8 cellular contexts compared by ENCODE assay signal in the genomic region with DNA sequence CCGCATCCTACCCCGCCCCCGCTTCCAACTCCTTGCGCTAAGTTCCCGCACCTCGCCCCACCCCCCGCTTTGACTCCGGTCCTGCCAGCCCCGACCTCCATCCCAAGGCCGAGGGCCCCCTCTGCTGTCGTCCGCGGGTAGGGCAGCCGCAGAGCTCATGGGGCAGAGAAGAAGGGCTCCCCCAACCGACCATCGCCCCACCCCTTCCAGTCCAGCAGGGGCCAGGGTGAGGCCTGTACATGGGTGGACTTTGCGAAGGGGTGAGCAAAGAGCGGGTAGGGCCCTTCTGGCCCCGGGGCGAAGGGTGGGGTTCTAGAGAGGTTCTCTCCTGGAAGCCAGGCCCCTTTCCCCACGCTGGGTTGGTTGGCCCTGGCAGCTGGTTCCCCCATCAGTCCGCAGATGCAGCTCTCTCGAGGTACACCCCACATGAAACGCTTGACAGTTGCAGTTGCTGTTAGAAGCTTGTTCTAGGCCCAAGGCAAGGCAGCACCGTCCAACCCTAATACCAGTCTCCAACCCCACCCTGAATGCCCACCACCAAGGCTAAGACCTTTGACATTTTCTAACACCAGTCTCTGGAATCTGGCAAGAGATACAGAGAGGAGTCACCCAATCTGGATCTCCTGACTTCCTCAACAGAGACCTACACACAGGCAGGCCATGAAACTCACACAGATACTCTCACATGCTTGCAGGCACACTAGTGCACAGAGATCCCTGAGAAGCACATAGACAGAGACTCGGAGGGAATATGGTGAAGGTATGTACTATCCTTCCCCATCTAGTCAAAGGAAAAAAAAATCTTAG. TPM values are rescaled to one million over a fixed set of nuclear protein-coding genes. Genes with fewer than 3 reads are reported as not detected.
DNase-seq lines count a peak whose midpoint lies in the region; ATAC-seq, FAIRE-seq and TF ChIP-seq lines count a peak whose summit lies in the region.

No MANE protein-coding gene starts in this region.

- peak overlapping the region; percentile 84 for H2BK120ac ChIP-seq in H1 (replicated peaks; ENCODE audit: low read depth, low read length)

- H3K4ac ChIP-seq in H1 (replicated peaks; ENCODE audit: insufficient read length, low read depth, low read length): peak overlapping the region; percentile 39

- no peak for TF ChIP-seq POLR2A in H1 (IDR thresholded peaks at IDR 0.05; ENCODE audit: control extremely low read depth in 1 of 2, low read depth in 2 of 2, low read length in 2 of 2)

- peak; percentile 97 to 100 for TF ChIP-seq RAD21 in H1 (IDR thresholded peaks at IDR 0.05 in 1 of 2, conservative IDR thresholded peaks at IDR 0.05 in 1 of 2; ENCODE audit: low read depth in 2 of 2, low read length in 2 of 2)

- H3K18ac ChIP-seq in H1 (ENCODE audit: extremely low read depth, low read length): peak overlapping the region; percentile 60

- H3K4me3 ChIP-seq in AG04449 (ENCODE audit: low read depth, low read length): peak overlapping the region; percentile 76
- H3K4me3 ChIP-seq in H1 (ENCODE audit: extremely low read depth in 1 of 4, insufficient read depth in 2 of 4, low read depth in 3 of 4, low read length in 4 of 4): peak overlapping the region; percentile 79 to 89 (median 88); a peak in 6 of 8 replicates

- peaks cover 10% of the 10 kb centered on the region for H3K23me2 ChIP-seq in H1 (ENCODE audit: low read depth, low read length)

- H4K5ac ChIP-seq in H1 (ENCODE audit: insufficient read length, low read depth, low read length): no peak overlapping the region

- no peak overlapping the region for H2BK20ac ChIP-seq in H1 (ENCODE audit: low read length)

- H2BK15ac ChIP-seq in H1 (ENCODE audit: low read length): peak overlapping the region; percentile 81

- peak; percentile 63 for ATAC-seq in GM19035 (IDR thresholded peaks at IDR 0.05; ENCODE audit: unreplicated experiment)
- peak; percentile 82 for ATAC-seq in activated CD8-positive, alpha-beta memory T cell treated with anti-CD3 and anti-CD28 coated beads, Interleukin-2, amount 10 ng/mL, durations not matched to agents 7 days and 5 days

- no peaks in the 10 kb centered on the region for H3K79me1 ChIP-seq in H1 (ENCODE audit: low read depth, low read length)

- peak in 1 of 2 experiments; percentile 42; a peak in 1 of 3 replicates for TF ChIP-seq EP300 in H1 (IDR thresholded peaks at IDR 0.05; ENCODE audit: borderline replicate concordance in 1 of 2, low read depth in 2 of 2, low read length in 2 of 2)

- H3K27me3 Mint-ChIP-seq in activated CD8-positive, alpha-beta memory T cell treated with anti-CD3 and anti-CD28 coated beads, Interleukin-2, amount 10 ng/mL, durations not matched to agents 7 days and 5 days: no peaks in the 10 kb centered on the region

- peak overlapping the region; percentile 76 for H3K4me3 Mint-ChIP-seq in activated CD8-positive, alpha-beta memory T cell treated with anti-CD3 and anti-CD28 coated beads, Interleukin-2, amount 10 ng/mL, durations not matched to agents 7 days and 5 days

- H3K4me1 ChIP-seq in H1 (replicated peaks in 1 of 4; ENCODE audit: control insufficient read depth in 3 of 4, insufficient read depth in 4 of 4, low read length in 3 of 4): peaks cover 3 to 8% (median 4%) of the 10 kb centered on the region in 4 experiments; a peak in 5 of 7 replicates

- no peaks in the 10 kb centered on the region for H3K27me3 ChIP-seq in H1 (replicated peaks in 1 of 4; ENCODE audit: control insufficient read depth in 3 of 4, extremely low read depth in 1 of 4, insufficient read depth in 3 of 4, low read length in 3 of 4)

- no peak for FAIRE-seq in H1 (lab: Jason Lieb, UNC)

- POLR2A ChIA-PET in AG04449 (lab: Yijun Ruan, JAX): interaction anchor here (0.7 to 2.8 kb wide), 12 partner anchors 9 to 241 kb away, joined by 3 to 15 read pairs (median 4); partner anchors contain the start of genes PEF1 and PTP4A2
- POLR2A ChIA-PET in H1 (lab: Charles Lee; ENCODE audit: partially characterized antibody): interaction anchor here (0.8 to 2.8 kb wide), 14 partner anchors 10 to 144 kb away, joined by 3 to 13 read pairs (median 6); partner anchors contain the start of genes ADGRB2, PEF1 and SPOCD1

- H4K20me1 ChIP-seq in H1 (replicated peaks in 1 of 2; ENCODE audit: control insufficient read depth in 1 of 2, insufficient read depth in 2 of 2, low read length in 2 of 2): no peaks in the 10 kb centered on the region

- no peak overlapping the region for H3K23ac ChIP-seq in H1 (ENCODE audit: insufficient read length)

- no peaks in the 10 kb centered on the region for H3K79me2 ChIP-seq in H1 (ENCODE audit: control insufficient read depth in 1 of 2, insufficient read depth in 2 of 2, low read length in 2 of 2)

- no peak overlapping the region for H4K91ac ChIP-seq in H1 (replicated peaks; ENCODE audit: insufficient read length, low read length)

- peak overlapping the region; percentile 35 for H3K27ac Mint-ChIP-seq in activated CD8-positive, alpha-beta memory T cell treated with anti-CD3 and anti-CD28 coated beads, Interleukin-2, amount 10 ng/mL, durations not matched to agents 7 days and 5 days

- peak; percentile 49 for DNase-seq in AG04449 (ENCODE audit: low read depth, low spot score)
- peak; percentile 93 for DNase-seq in HT-29 (ENCODE audit: low spot score)
- peak; percentile 61 for DNase-seq in NK-92 (lab: John Stamatoyannopoulos, UW; ENCODE audit: unreplicated experiment)
- peak; percentile 98 for DNase-seq in activated CD8-positive, alpha-beta memory T cell treated with anti-CD3 and anti-CD28 coated beads, Interleukin-2, amount 10 ng/mL, durations not matched to agents 7 days and 5 days
- peak; percentile 60 to 100 for DNase-seq in H1 (ENCODE audit: low read depth in 1 of 2, low spot score in 2 of 2)
- peak; percentile 97 for DNase-seq in mesenteric fat pad (ENCODE audit: low spot score)
- DNase-seq in stimulated activated CD8-positive, alpha-beta memory T cell treated with anti-CD3 and anti-CD28 coated beads, Interleukin-12 subunit alpha, Interleukin-12 subunit beta, amount 100 ng/mL, for 24 hours (ENCODE audit: extremely low read depth): peak; percentile 83

- no peaks in the 10 kb centered on the region for H3K9me3 ChIP-seq in H1 (ENCODE audit: insufficient read depth in 2 of 2, low read depth in 1 of 2, low read length in 1 of 2)

- no peak overlapping the region for H3K14ac ChIP-seq in H1 (ENCODE audit: insufficient read length)

- 40% methylated on average over 13 of the region's 26 CpGs; no CpG with 5 or more reads in 1 of the 2 experiments for WGBS in H1 (ENCODE audit: extremely low coverage in 1 of 2, insufficient coverage in 1 of 2, insufficient read length in 1 of 2, insufficient replicate concordance in 2 of 2, low coverage in 1 of 2, low lambda C conversion rate in 2 of 2, missing lambda C conversion rate in 1 of 2), 2 experiments

- H3K9ac ChIP-seq in H1 (replicated peaks in 1 of 4; ENCODE audit: extremely low read depth in 1 of 4, low read depth in 3 of 4, low read length in 3 of 4): no peak overlapping the region

- H3K4me1 Mint-ChIP-seq in activated CD8-positive, alpha-beta memory T cell treated with anti-CD3 and anti-CD28 coated beads, Interleukin-2, amount 10 ng/mL, durations not matched to agents 7 days and 5 days: peaks cover 11% of the 10 kb centered on the region

- H2AK5ac ChIP-seq in H1 (ENCODE audit: low read depth, low read length): no peak overlapping the region

- no peaks in the 10 kb centered on the region for H3K36me3 Mint-ChIP-seq in activated CD8-positive, alpha-beta memory T cell treated with anti-CD3 and anti-CD28 coated beads, Interleukin-2, amount 10 ng/mL, durations not matched to agents 7 days and 5 days

- no peak overlapping the region for H2BK5ac ChIP-seq in H1 (ENCODE audit: low read depth, low read length)

- peak overlapping the region in 1 of 2 experiments; percentile 90; a peak in 2 of 4 replicates for H3K4me2 ChIP-seq in H1 (ENCODE audit: insufficient read depth in 1 of 2, low read depth in 2 of 2, low read length in 2 of 2)

- no peak overlapping the region; the same call in none of the 2 replicates for H4K8ac ChIP-seq in H1 (ENCODE audit: extremely low read depth, insufficient read depth, low read length)

- H2AFZ ChIP-seq in H1 (ENCODE audit: low read length): 0 out of 2 replicates have a peak overlapping the region, but pooled peaks have one; percentile 20

- H3K36me3 ChIP-seq in H1 (ENCODE audit: control insufficient read depth in 2 of 4, insufficient read depth in 4 of 4, low read length in 3 of 4): no peaks in the 10 kb centered on the region

- no peaks in the 10 kb centered on the region for H3K9me3 Mint-ChIP-seq in activated CD8-positive, alpha-beta memory T cell treated with anti-CD3 and anti-CD28 coated beads, Interleukin-2, amount 10 ng/mL, durations not matched to agents 7 days and 5 days (ENCODE audit: low read depth)

- CTCF ChIA-PET in AG04449 (lab: Yijun Ruan, JAX) (interaction anchor here (0.6 to 4.7 kb wide), 51 partner anchors 9 to 632 kb away, joined by 3 to 73 read pairs (median 5); partner anchors contain the start of genes HCRTR1, PEF1 and TMEM39B), H1 (lab: Charles Lee; ENCODE audit: partially characterized antibody) (interaction anchor here (0.6 to 8.3 kb wide), 62 partner anchors 10 to 277 kb away, joined by 3 to 206 read pairs (median 5); partner anchors contain the start of genes ADGRB2, COL16A1 and PEF1)
- CTCF ChIA-PET in activated CD8-positive, alpha-beta memory T cell treated with anti-CD3 and anti-CD28 coated beads, Interleukin-2, amount 10 ng/mL, durations not matched to agents 7 days and 5 days (lab: Charles Lee): interaction anchor here (0.5 to 5.5 kb wide), 59 partner anchors 8 to 1071 kb away, joined by 3 to 100 read pairs (median 6); partner anchors contain the start of genes ADGRB2, COL16A1, PEF1 and SPOCD1

- H2BK12ac ChIP-seq in H1 (ENCODE audit: low read depth, low read length): peak overlapping the region; percentile 92

- no peak overlapping the region for H3K27ac ChIP-seq in H1 (ENCODE audit: low read depth, low read length)

- H3K56ac ChIP-seq in H1 (replicated peaks; ENCODE audit: insufficient read length, low read depth, low read length): no peak overlapping the region

- TF ChIP-seq CTCF in AG04449 (IDR thresholded peaks at IDR 0.05; ENCODE audit: insufficient read depth, low read length, missing control alignments) (peak; percentile 99), H1 (IDR thresholded peaks at IDR 0.05; ENCODE audit: control extremely low read depth in 1 of 3, insufficient read depth in 1 of 3, low read depth in 1 of 3, low read length in 3 of 3) (peak; percentile 95 to 98 (median 97))

RNA-seq across cellular contexts. Expression of gene ADGRB2, which starts 25.3 kb away (rescaled TPM):
- total RNA-seq in HT-29 (2014; rRNA removed; shearing (Covaris generic)): 1.2 and 2.2 TPM in 2 replicates
- 1 to 10 TPM in 1 of 2 experiments, under 1 TPM in 1; 0.07 to 1.3 TPM for total RNA-seq in activated CD8-positive, alpha-beta memory T cell treated with anti-CD3 and anti-CD28 coated beads, Interleukin-2, amount 10 ng/mL, durations not matched to agents 7 days and 5 days
- total RNA-seq in H1 (2021; fragmentation: NEBNext Ultra II Directional; extraction: Animal tissue kit (Norgen Biotek cat#: 25700)): 25.8 and 26.2 TPM in 2 replicates
- polyA plus RNA-seq in H1 (2011; rRNA removed): 15.6 and 29.0 TPM in 2 replicates
- 20.6 TPM for polyA plus RNA-seq in H1 (2011; cell fraction: cytosol; rRNA removed)
- polyA plus RNA-seq in H1 (2011; cell fraction: nucleus; rRNA removed): 126 TPM
- 17.3 to 29.1 TPM (median 22.1 TPM) in 4 replicates for polyA plus RNA-seq in H1 (2012, experiment 1 of 2)
- 15.4 TPM for polyA plus RNA-seq in H1 (2012, experiment 2 of 2)
- polyA plus RNA-seq in H1 (2013, experiment 1 of 2): 13.4 TPM
- polyA plus RNA-seq in H1 (2013, experiment 2 of 2): 13.0 TPM
- 7.5 and 9.4 TPM in 2 replicates for polyA minus RNA-seq in H1 (2011; rRNA and poly(A)+ RNA removed)
- polyA minus RNA-seq in H1 (2011; cell fraction: cytosol; rRNA and poly(A)+ RNA removed): 14.0 TPM
- polyA minus RNA-seq in H1 (2011; cell fraction: nucleus; rRNA and poly(A)+ RNA removed): 22.9 TPM
- 3.9 TPM for total RNA-seq in mesenteric fat pad

RNA-seq across cellular contexts. Expression of gene SPOCD1, which starts 26.4 kb away (rescaled TPM):
- total RNA-seq in HT-29 (2014; rRNA removed; shearing (Covaris generic)): 0.10 and 0.20 TPM in 2 replicates
- not detected for total RNA-seq in activated CD8-positive, alpha-beta memory T cell treated with anti-CD3 and anti-CD28 coated beads, Interleukin-2, amount 10 ng/mL, durations not matched to agents 7 days and 5 days
- total RNA-seq in H1 (2021; fragmentation: NEBNext Ultra II Directional; extraction: Animal tissue kit (Norgen Biotek cat#: 25700)): 1.8 and 2.0 TPM in 2 replicates
- polyA plus RNA-seq in H1 (2011; rRNA removed): 2.9 and 4.2 TPM in 2 replicates
- 4.7 TPM for polyA plus RNA-seq in H1 (2011; cell fraction: cytosol; rRNA removed)
- 13.1 TPM for polyA plus RNA-seq in H1 (2011; cell fraction: nucleus; rRNA removed)
- polyA plus RNA-seq in H1 (2012, experiment 1 of 2): 1.9 to 2.6 TPM (median 2.1 TPM) in 4 replicates
- 0.84 TPM for polyA plus RNA-seq in H1 (2012, experiment 2 of 2)
- polyA plus RNA-seq in H1 (2013, experiment 1 of 2): 1.4 TPM
- polyA plus RNA-seq in H1 (2013, experiment 2 of 2): 1.0 TPM
- polyA minus RNA-seq in H1 (2011; rRNA and poly(A)+ RNA removed): 2.2 and 3.0 TPM in 2 replicates
- 1.2 TPM for polyA minus RNA-seq in H1 (2011; cell fraction: cytosol; rRNA and poly(A)+ RNA removed)
- polyA minus RNA-seq in H1 (2011; cell fraction: nucleus; rRNA and poly(A)+ RNA removed): 5.6 TPM
- 9.5 TPM for total RNA-seq in mesenteric fat pad
